17 cellular contexts compared by ENCODE assay signal in the genomic region with DNA sequence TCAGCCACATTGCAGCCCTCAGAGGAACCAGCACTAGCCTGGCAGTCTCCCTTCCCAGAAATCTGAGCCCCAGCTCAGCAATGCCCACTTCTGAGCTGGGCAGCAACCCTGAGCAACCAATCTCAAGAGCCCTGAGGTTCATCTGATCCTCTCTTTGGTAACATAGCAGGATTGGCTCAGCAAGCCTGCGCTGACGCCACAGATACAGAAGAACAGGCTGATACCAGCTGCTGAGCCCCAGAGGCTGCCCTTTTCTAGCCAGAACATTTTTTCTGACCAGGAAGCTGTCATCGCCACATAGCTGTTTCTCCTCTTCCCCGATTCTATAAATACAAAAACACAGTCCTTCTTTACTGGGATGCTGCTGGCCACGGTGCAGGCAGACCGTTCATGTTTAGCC. TPM values are rescaled to one million over a fixed set of nuclear protein-coding genes. Genes with fewer than 3 reads are reported as not detected.
DNase-seq lines count a peak whose midpoint lies in the region; ATAC-seq and TF ChIP-seq lines count a peak whose summit lies in the region.
"Had no signal": no experiment of that assay in that cellular context is flagged by ENCODE, and none has a peak within 500 bp of the region (broad histone marks: within the 10 kb centered on the region; RNA-seq: fewer than 3 reads in every experiment).

No MANE protein-coding gene starts in this region.

- no peak overlapping the region for H3K27ac Mint-ChIP-seq in natural killer cell
- H3K27ac Mint-ChIP-seq: endodermal cell had no signal

- H3K36me3 Mint-ChIP-seq in natural killer cell, result no peaks in the 10 kb centered on the region

- H3K27me3 ChIP-seq in AG04450 (ENCODE audit: control insufficient read depth, insufficient read depth, low read length), result no peaks in the 10 kb centered on the region
- no peaks in the 10 kb centered on the region for H3K27me3 ChIP-seq in upper lobe of left lung
- H3K27me3 ChIP-seq: sigmoid colon, upper lobe of right lung had no signal

- H3K4me3 Mint-ChIP-seq in natural killer cell, result no peak overlapping the region
- H3K4me3 Mint-ChIP-seq: endodermal cell had no signal

- no peaks in the 10 kb centered on the region for H3K9me3 Mint-ChIP-seq in natural killer cell
- H3K9me3 Mint-ChIP-seq: endodermal cell had no signal

- intact Hi-C loops in left colon (cut with DNase I, micrococcal nuclease), result no loop called here
- intact Hi-C loops in natural killer cell (cut with micrococcal nuclease), result no loop called here

- H3K36me3 ChIP-seq in upper lobe of left lung, result no peaks in the 10 kb centered on the region
- H3K36me3 ChIP-seq: sigmoid colon, upper lobe of right lung had no signal

- ATAC-seq in left colon, result peak; percentile 12
- ATAC-seq in natural killer cell, result no peak
- ATAC-seq in upper lobe of left lung (ENCODE audit: low FRiP score in 2 of 2), result no peak
- no peak for ATAC-seq in HG03439 (IDR thresholded peaks at IDR 0.05; ENCODE audit: unreplicated experiment)
- ATAC-seq: upper lobe of right lung had no signal

- no peak for TF ChIP-seq POLR2A in upper lobe of left lung (IDR thresholded peaks at IDR 0.05)

- DNase-seq in AG04450 (ENCODE audit: low read depth, low spot score), result no peak
- peak; percentile 87 for DNase-seq in NCI-H2029 (lab: John Stamatoyannopoulos, UW)
- peak; percentile 81 for DNase-seq in fibroblast of gingiva (ENCODE audit: low read depth)
- no peak for DNase-seq in left colon
- DNase-seq in natural killer cell, result no peak
- no peak for DNase-seq in ACHN
- DNase-seq in upper lobe of left lung, result no peak
- DNase-seq: activated CD4-positive, alpha-beta T cell treated with anti-CD3 and anti-CD28 coated beads for 48 hours; activated gamma-delta T cell treated with Interleukin-2 at 50 U/mL for 16 hours; amygdala; cerebellar nuclear complex; endodermal cell; Karpas-422; NCI-H1105 treated with DMSO at 0.1 percent for 48 hours; sigmoid colon; upper lobe of right lung had no signal

- H3K4me3 ChIP-seq in AG04450 (ENCODE audit: low read depth, low read length), result no peak overlapping the region
- no peak overlapping the region for H3K4me3 ChIP-seq in upper lobe of left lung
- H3K4me3 ChIP-seq: sigmoid colon, upper lobe of right lung had no signal

- H3K9me3 ChIP-seq in AG04450 (ENCODE audit: control insufficient read depth, insufficient read depth, low read length) (peaks cover 4% of the 10 kb centered on the region; the same call in 1 of the 2 replicates), upper lobe of left lung (no peaks in the 10 kb centered on the region)
- H3K9me3 ChIP-seq: sigmoid colon, upper lobe of right lung had no signal

- H3K27ac ChIP-seq in AG04450 (ENCODE audit: low read depth, low read length) (peak overlapping the region; percentile 21), upper lobe of left lung (no peak overlapping the region)
- H3K27ac ChIP-seq: sigmoid colon, upper lobe of right lung had no signal

- in situ Hi-C loops in ACHN (cut with HindIII; ENCODE audit: low pct_ligation_motif_present, low pct_unique_long_range_greater_than_20kb, low sequenced_read_pairs), result no loop called here

- POLR2A ChIA-PET in AG04450 (lab: Yijun Ruan, JAX), result interaction anchor here (0.6 kb wide), 1 partner anchor 598 kb away, joined by 7 read pairs; a partner anchor contains a TSS

- no peaks in the 10 kb centered on the region for H3K4me1 Mint-ChIP-seq in natural killer cell
- H3K4me1 Mint-ChIP-seq: endodermal cell had no signal

- 65 to 68% methylated on average over 6 of the region's 6 CpGs for WGBS in upper lobe of left lung, 2 donors

- no peak for TF ChIP-seq CTCF in AG04450 (IDR thresholded peaks at IDR 0.05; ENCODE audit: low read depth, low read length)
- TF ChIP-seq CTCF in natural killer cell (IDR thresholded peaks at IDR 0.05), result no peak
- TF ChIP-seq CTCF in upper lobe of left lung (IDR thresholded peaks at IDR 0.05), result no peak

- TF ChIP-seq EP300 in upper lobe of left lung (IDR thresholded peaks at IDR 0.05), result no peak

- H3K4me1 ChIP-seq in upper lobe of left lung, result peaks cover 0 to 1% (median 0%) of the 10 kb centered on the region in 4 donors
- H3K4me1 ChIP-seq: sigmoid colon, upper lobe of right lung had no signal

- CTCF ChIA-PET in AG04450 (lab: Charles Lee), result interaction anchor here (1.8 to 3.7 kb wide), 3 partner anchors 9 to 119 kb away, joined by 6 to 17 read pairs (median 16); no protein-coding TSS in a partner anchor

- H3K27me3 Mint-ChIP-seq in natural killer cell (ENCODE audit: low read depth in 2 of 2), result peaks cover 0 to 4% of the 10 kb centered on the region in 2 donors

RNA-seq across cellular contexts. Expression of a gene that starts 59.8 kb away (rescaled TPM):
- polyA plus RNA-seq in AG04450 (2011; rRNA removed), result 4.3 and 6.3 TPM in 2 replicates
- polyA minus RNA-seq in AG04450 (2011; rRNA and poly(A)+ RNA removed), result 8.1 and 9.1 TPM in 2 replicates
- total RNA-seq in left colon (100 to 1,000 TPM; 244 to 291 TPM), natural killer cell (under 1 TPM in 1 of 3 donors, not detected in 2; 0.20 TPM), upper lobe of left lung (100 to 1,000 TPM in 1 of 6 donors, 10 to 100 TPM in 5; 23.9 to 120 (median 49.3) TPM)

Comparison
In these comparisons a context has a peak if more than half of its experiments do, and no peak if none do; other contexts are left out.
1. DNase-seq: peak in NCI-H2029 (single experiment) and fibroblast of gingiva (single experiment); none in AG04450 (single experiment), left colon (0 of 2), natural killer cell (single experiment), ACHN (single experiment) and upper lobe of left lung (0 of 2).
2. RNA of a gene that starts 59.8 kb away (total RNA-seq): 244 to 291 TPM in left colon and 23.9 to 120 TPM in upper lobe of left lung; 0.20 TPM in natural killer cell; every median in the first group is over 10 times any median in the second.